1 cellular context compared by ENCODE assay signal in genomic region chr14:105486333-105486973, GRCh38.
TF ChIP-seq lines count a peak whose summit lies in the region.

Gene CRIP1 (plus strand): TSS chr14:105486886. CDS start chr14:105487260, 374 bp downstream.

TF ChIP-seq in HepG2, 621 proteins besides CTCF, POLR2A, EP300 and RAD21 (continued from another document):
- TF ChIP-seq HINFP (CRISPR knock-in tag; IDR thresholded peaks at IDR 0.05; ENCODE audit: low read depth), result peak; percentile 99
- TF ChIP-seq ELF1 (CRISPR knock-in tag; IDR thresholded peaks at IDR 0.05), result no peak
- no peak for TF ChIP-seq ZNF546 (CRISPR knock-in tag; conservative IDR thresholded peaks at IDR 0.05)
- no peak for TF ChIP-seq AHR (CRISPR knock-in tag; IDR thresholded peaks at IDR 0.05)
- no peak for TF ChIP-seq ZHX1 (CRISPR knock-in tag; IDR thresholded peaks at IDR 0.05; ENCODE audit: low read depth)
- TF ChIP-seq SRY (CRISPR knock-in tag; IDR thresholded peaks at IDR 0.05), result no peak
- TF ChIP-seq RFXAP (CRISPR knock-in tag; IDR thresholded peaks at IDR 0.05; ENCODE audit: borderline replicate concordance), result 0 out of 2 replicates have a peak, but pooled peaks have one; percentile 13
- no peak for TF ChIP-seq ZNF879 (CRISPR knock-in tag; IDR thresholded peaks at IDR 0.05)
- TF ChIP-seq HNRNPK (IDR thresholded peaks at IDR 0.05; ENCODE audit: low read depth, low read length, poor library complexity, severe bottlenecking), result peak; percentile 10
- no peak for TF ChIP-seq TCF7L2 (IDR thresholded peaks at IDR 0.05; ENCODE audit: low read depth, low read length)
- 0 out of 2 replicates have a peak, but pooled peaks have one; percentile 30 for TF ChIP-seq MTF2 (CRISPR knock-in tag; IDR thresholded peaks at IDR 0.05; ENCODE audit: borderline replicate concordance)
- TF ChIP-seq CHD4 (IDR thresholded peaks at IDR 0.05; ENCODE audit: borderline replicate concordance, low read length), result no peak
